1 cellular context compared by ENCODE assay signal in genomic region chr1:155976062-155976912, GRCh38.
A peak's percentile ranks its signal among the peaks of the same experiment; 100 is the strongest.
TF ChIP-seq lines count a peak whose summit lies in the region.

No MANE protein-coding gene starts in this region.

TF ChIP-seq in HEK293, 187 proteins besides CTCF, POLR2A, EP300 and RAD21 (continued from another document and continues in another):
- TF ChIP-seq ZBTB10 (tag by site-specific recombination; IDR thresholded peaks at IDR 0.05) (0 out of 2 replicates have a peak, but pooled peaks have one; percentile 45), ZNF324 (tag by site-specific recombination; IDR thresholded peaks at IDR 0.05) (no peak), ZXDB (tag by site-specific recombination; IDR thresholded peaks at IDR 0.05) (peak; percentile 19; the same call in 1 of the 2 replicates), SCRT1 (tag by site-specific recombination; IDR thresholded peaks at IDR 0.05; ENCODE audit: borderline replicate concordance) (no peak), ZNF341 (tag by site-specific recombination; IDR thresholded peaks at IDR 0.05; ENCODE audit: low read depth) (peak; percentile 90), ZNF274 (IDR thresholded peaks at IDR 0.05; ENCODE audit: low read length) (no peak), ZNF274 (tag by site-specific recombination; IDR thresholded peaks at IDR 0.05; ENCODE audit: borderline replicate concordance) (no peak), ZNF416 (tag by site-specific recombination; IDR thresholded peaks at IDR 0.05) (no peak), ZNF169 (tag by site-specific recombination; IDR thresholded peaks at IDR 0.05) (no peak), ZNF133 (tag by site-specific recombination; IDR thresholded peaks at IDR 0.05) (no peak), ZNF239 (tag by site-specific recombination; IDR thresholded peaks at IDR 0.05) (no peak), ZNF184 (tag by site-specific recombination; IDR thresholded peaks at IDR 0.05) (no peak), ZNF660 (tag by site-specific recombination; IDR thresholded peaks at IDR 0.05) (no peak; the same call in 1 of the 2 replicates), ZNF670 (tag by site-specific recombination; IDR thresholded peaks at IDR 0.05; ENCODE audit: low read depth) (no peak), ZFP37 (tag by site-specific recombination; IDR thresholded peaks at IDR 0.05) (no peak), ZNF529 (tag by site-specific recombination; IDR thresholded peaks at IDR 0.05; ENCODE audit: insufficient replicate concordance) (no peak), GLIS2 (tag by site-specific recombination; IDR thresholded peaks at IDR 0.05) (peak; percentile 86), ZNF639 (tag by site-specific recombination; IDR thresholded peaks at IDR 0.05) (no peak), ZNF311 (tag by site-specific recombination; IDR thresholded peaks at IDR 0.05; ENCODE audit: borderline replicate concordance) (no peak), MEIS1 (CRISPR knock-in tag; IDR thresholded peaks at IDR 0.05; ENCODE audit: borderline replicate concordance) (no peak), HOXC10 (CRISPR knock-in tag; IDR thresholded peaks at IDR 0.05) (no peak), ZNF623 (tag by site-specific recombination; IDR thresholded peaks at IDR 0.05) (no peak), ZNF350 (tag by site-specific recombination; IDR thresholded peaks at IDR 0.05) (no peak), ZNF473 (tag by site-specific recombination; IDR thresholded peaks at IDR 0.05) (no peak), ZNF837 (tag by site-specific recombination; IDR thresholded peaks at IDR 0.05) (no peak), ZNF843 (tag by site-specific recombination; IDR thresholded peaks at IDR 0.05) (peak; percentile 54), ZNF292 (tag by site-specific recombination; IDR thresholded peaks at IDR 0.05; ENCODE audit: borderline replicate concordance, low read depth) (no peak), ZNF37A (tag by site-specific recombination; IDR thresholded peaks at IDR 0.05) (no peak), ZNF626 (tag by site-specific recombination; IDR thresholded peaks at IDR 0.05) (no peak), PRDM4 (tag by site-specific recombination; IDR thresholded peaks at IDR 0.05) (peak; percentile 91), ZNF585B (tag by site-specific recombination; IDR thresholded peaks at IDR 0.05) (no peak), ZBTB48 (tag by site-specific recombination; IDR thresholded peaks at IDR 0.05) (no peak), MYNN (tag by site-specific recombination; IDR thresholded peaks at IDR 0.05; ENCODE audit: borderline replicate concordance) (no peak), ZNF610 (tag by site-specific recombination; IDR thresholded peaks at IDR 0.05; ENCODE audit: borderline replicate concordance) (peak; percentile 26; the same call in 1 of the 2 replicates), ZNF221 (tag by site-specific recombination; IDR thresholded peaks at IDR 0.05; ENCODE audit: borderline replicate concordance) (no peak), ZNF571 (tag by site-specific recombination; IDR thresholded peaks at IDR 0.05) (no peak), ZNF785 (tag by site-specific recombination; IDR thresholded peaks at IDR 0.05) (no peak), ZNF433 (tag by site-specific recombination; IDR thresholded peaks at IDR 0.05; ENCODE audit: low read depth) (no peak), ZNF449 (tag by site-specific recombination; IDR thresholded peaks at IDR 0.05) (0 out of 2 replicates have a peak, but pooled peaks have one; percentile 39), ZNF704 (tag by site-specific recombination; IDR thresholded peaks at IDR 0.05) (no peak), KLF16 (tag by site-specific recombination; IDR thresholded peaks at IDR 0.05) (peak; percentile 57; the same call in 1 of the 2 replicates)
- TF ChIP-seq, protein P1, sequence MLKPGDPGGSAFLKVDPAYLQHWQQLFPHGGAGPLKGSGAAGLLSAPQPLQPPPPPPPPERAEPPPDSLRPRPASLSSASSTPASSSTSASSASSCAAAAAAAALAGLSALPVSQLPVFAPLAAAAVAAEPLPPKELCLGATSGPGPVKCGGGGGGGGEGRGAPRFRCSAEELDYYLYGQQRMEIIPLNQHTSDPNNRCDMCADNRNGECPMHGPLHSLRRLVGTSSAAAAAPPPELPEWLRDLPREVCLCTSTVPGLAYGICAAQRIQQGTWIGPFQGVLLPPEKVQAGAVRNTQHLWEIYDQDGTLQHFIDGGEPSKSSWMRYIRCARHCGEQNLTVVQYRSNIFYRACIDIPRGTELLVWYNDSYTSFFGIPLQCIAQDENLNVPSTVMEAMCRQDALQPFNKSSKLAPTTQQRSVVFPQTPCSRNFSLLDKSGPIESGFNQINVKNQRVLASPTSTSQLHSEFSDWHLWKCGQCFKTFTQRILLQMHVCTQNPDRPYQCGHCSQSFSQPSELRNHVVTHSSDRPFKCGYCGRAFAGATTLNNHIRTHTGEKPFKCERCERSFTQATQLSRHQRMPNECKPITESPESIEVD (tag by site-specific recombination; IDR thresholded peaks at IDR 0.05), result no peak
- TF ChIP-seq, protein P2, sequence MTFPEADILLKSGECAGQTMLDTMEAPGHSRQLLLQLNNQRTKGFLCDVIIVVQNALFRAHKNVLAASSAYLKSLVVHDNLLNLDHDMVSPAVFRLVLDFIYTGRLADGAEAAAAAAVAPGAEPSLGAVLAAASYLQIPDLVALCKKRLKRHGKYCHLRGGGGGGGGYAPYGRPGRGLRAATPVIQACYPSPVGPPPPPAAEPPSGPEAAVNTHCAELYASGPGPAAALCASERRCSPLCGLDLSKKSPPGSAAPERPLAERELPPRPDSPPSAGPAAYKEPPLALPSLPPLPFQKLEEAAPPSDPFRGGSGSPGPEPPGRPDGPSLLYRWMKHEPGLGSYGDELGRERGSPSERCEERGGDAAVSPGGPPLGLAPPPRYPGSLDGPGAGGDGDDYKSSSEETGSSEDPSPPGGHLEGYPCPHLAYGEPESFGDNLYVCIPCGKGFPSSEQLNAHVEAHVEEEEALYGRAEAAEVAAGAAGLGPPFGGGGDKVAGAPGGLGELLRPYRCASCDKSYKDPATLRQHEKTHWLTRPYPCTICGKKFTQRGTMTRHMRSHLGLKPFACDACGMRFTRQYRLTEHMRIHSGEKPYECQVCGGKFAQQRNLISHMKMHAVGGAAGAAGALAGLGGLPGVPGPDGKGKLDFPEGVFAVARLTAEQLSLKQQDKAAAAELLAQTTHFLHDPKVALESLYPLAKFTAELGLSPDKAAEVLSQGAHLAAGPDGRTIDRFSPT (tag by site-specific recombination; IDR thresholded peaks at IDR 0.05), result peak; percentile 48; the same call in 1 of the 2 replicates
- TF ChIP-seq, protein P3, sequence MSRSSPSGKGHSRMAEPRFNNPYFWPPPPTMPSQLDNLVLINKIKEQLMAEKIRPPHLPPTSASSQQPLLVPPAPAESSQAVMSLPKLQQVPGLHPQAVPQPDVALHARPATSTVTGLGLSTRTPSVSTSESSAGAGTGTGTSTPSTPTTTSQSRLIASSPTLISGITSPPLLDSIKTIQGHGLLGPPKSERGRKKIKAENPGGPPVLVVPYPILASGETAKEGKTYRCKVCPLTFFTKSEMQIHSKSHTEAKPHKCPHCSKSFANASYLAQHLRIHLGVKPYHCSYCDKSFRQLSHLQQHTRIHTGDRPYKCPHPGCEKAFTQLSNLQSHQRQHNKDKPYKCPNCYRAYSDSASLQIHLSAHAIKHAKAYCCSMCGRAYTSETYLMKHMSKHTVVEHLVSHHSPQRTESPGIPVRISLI (tag by site-specific recombination; IDR thresholded peaks at IDR 0.05), result no peak
- TF ChIP-seq, protein P4, sequence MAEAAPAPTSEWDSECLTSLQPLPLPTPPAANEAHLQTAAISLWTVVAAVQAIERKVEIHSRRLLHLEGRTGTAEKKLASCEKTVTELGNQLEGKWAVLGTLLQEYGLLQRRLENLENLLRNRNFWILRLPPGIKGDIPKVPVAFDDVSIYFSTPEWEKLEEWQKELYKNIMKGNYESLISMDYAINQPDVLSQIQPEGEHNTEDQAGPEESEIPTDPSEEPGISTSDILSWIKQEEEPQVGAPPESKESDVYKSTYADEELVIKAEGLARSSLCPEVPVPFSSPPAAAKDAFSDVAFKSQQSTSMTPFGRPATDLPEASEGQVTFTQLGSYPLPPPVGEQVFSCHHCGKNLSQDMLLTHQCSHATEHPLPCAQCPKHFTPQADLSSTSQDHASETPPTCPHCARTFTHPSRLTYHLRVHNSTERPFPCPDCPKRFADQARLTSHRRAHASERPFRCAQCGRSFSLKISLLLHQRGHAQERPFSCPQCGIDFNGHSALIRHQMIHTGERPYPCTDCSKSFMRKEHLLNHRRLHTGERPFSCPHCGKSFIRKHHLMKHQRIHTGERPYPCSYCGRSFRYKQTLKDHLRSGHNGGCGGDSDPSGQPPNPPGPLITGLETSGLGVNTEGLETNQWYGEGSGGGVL (tag by site-specific recombination; IDR thresholded peaks at IDR 0.05), result peak; percentile 95
- TF ChIP-seq, protein P5, sequence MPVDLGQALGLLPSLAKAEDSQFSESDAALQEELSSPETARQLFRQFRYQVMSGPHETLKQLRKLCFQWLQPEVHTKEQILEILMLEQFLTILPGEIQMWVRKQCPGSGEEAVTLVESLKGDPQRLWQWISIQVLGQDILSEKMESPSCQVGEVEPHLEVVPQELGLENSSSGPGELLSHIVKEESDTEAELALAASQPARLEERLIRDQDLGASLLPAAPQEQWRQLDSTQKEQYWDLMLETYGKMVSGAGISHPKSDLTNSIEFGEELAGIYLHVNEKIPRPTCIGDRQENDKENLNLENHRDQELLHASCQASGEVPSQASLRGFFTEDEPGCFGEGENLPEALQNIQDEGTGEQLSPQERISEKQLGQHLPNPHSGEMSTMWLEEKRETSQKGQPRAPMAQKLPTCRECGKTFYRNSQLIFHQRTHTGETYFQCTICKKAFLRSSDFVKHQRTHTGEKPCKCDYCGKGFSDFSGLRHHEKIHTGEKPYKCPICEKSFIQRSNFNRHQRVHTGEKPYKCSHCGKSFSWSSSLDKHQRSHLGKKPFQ (tag by site-specific recombination; IDR thresholded peaks at IDR 0.05), result no peak
